37 cellular contexts compared by ENCODE assay signal in genomic region chr5:39356263-39356662, GRCh38. TPM values are rescaled to one million over a fixed set of nuclear protein-coding genes. Genes with fewer than 3 reads are reported as not detected.
"Had no signal": no experiment of that assay in that cellular context is flagged by ENCODE, and none has a peak within 500 bp of the region (broad histone marks: within the 10 kb centered on the region; RNA-seq: fewer than 3 reads in every experiment).

No MANE protein-coding gene starts in this region.

- H3K4me3 ChIP-seq: adrenal gland, body of pancreas, breast epithelium had no signal

- H3K9me3 ChIP-seq: adrenal gland, body of pancreas had no signal

- ATAC-seq: activated CD8-positive, alpha-beta T cell treated with anti-CD3 and anti-CD28 coated beads for 36 hours; activated naive CD4-positive, alpha-beta T cell treated with anti-CD3 and anti-CD28 coated beads, Interleukin-2, amount 50 U/mL, for 72 hours; activated T-cell treated with anti-CD3 and anti-CD28 coated beads, Interleukin-2, amount 50 U/mL, for 4 hours; activated T-cell treated with anti-CD3 and anti-CD28 coated beads, Interleukin-2, amount 50 U/mL, for 72 hours; activated T-helper 17 cell treated with anti-CD3 and anti-CD28 coated beads, Interleukin-2, amount 50 U/mL, for 72 hours; body of pancreas had no signal

- H3K27me3 ChIP-seq: adrenal gland, body of pancreas, brain microvascular endothelial cell, breast epithelium had no signal

- H3K36me3 ChIP-seq: adrenal gland, brain microvascular endothelial cell, breast epithelium had no signal

- H3K27ac ChIP-seq: adrenal gland, body of pancreas, brain microvascular endothelial cell, breast epithelium, VCaP had no signal

- H3K4me1 ChIP-seq: adrenal gland, body of pancreas, breast epithelium had no signal

- FAIRE-seq: TTC549 had no signal

- DNase-seq: activated B cell treated with CpG ODN at 0.5 μM for 24 hours; activated CD4-positive, alpha-beta memory T cell treated with anti-CD3 and anti-CD28 coated beads for 36 hours; activated CD4-positive, alpha-beta T cell treated with anti-CD3 and anti-CD28 coated beads for 4 hours; activated CD4-positive, alpha-beta T cell treated with anti-CD3 and anti-CD28 coated beads, Interleukin-2, amount 10 ng/mL, durations not matched to agents 24 days and 14 days; activated CD4-positive, alpha-beta T cell treated with anti-CD3 and anti-CD28 coated beads, Interleukin-2, amount 50 U/mL, for 1 hour; activated CD4-positive, alpha-beta T cell treated with anti-CD3 and anti-CD28 coated beads, Interleukin-2, amount 50 U/mL, for 4 hours; activated CD4-positive, CD25-positive, alpha-beta regulatory T cell treated with anti-CD3 and anti-CD28 coated beads, Interleukin-2, amount 50 U/mL, for 72 hours; activated CD8-positive, alpha-beta memory T cell treated with anti-CD3 and anti-CD28 coated beads, Interleukin-2, amount 50 U/mL, for 4 hours; activated CD8-positive, alpha-beta T cell treated with anti-CD3 and anti-CD28 coated beads for 36 hours; activated effector memory CD4-positive, alpha-beta T cell treated with anti-CD3 and anti-CD28 coated beads, Interleukin-2, amount 50 U/mL, for 16 hours; activated gamma-delta T cell treated with Interleukin-2 at 50 U/mL for 16 hours; activated naive CD4-positive, alpha-beta T cell; activated naive CD4-positive, alpha-beta T cell treated with anti-CD3 and anti-CD28 coated beads for 36 hours; activated naive CD4-positive, alpha-beta T cell treated with anti-CD3 and anti-CD28 coated beads, Interleukin-2, amount 50 U/mL, for 16 hours; activated naive CD8-positive, alpha-beta T cell treated with anti-CD3 and anti-CD28 coated beads for 36 hours; activated T-cell treated with anti-CD3 and anti-CD28 coated beads for 4 hours; activated T-cell treated with anti-CD3 and anti-CD28 coated beads, Interleukin-2, amount 50 U/mL, for 1 hour; activated T-cell treated with anti-CD3 and anti-CD28 coated beads, Interleukin-2, amount 50 U/mL, for 4 hours; activated T-cell treated with anti-CD3 and anti-CD28 coated beads, Interleukin-2, amount 50 U/mL, for 72 hours; adrenal gland; amniotic stem cell; aorta; body of pancreas; brain microvascular endothelial cell; central memory CD4-positive, alpha-beta T cell; T-helper 1 cell; T-helper 2 cell; T-helper 9 cell had no signal

RNA-seq across cellular contexts. Expression of gene C9, which starts 8.0 kb away (rescaled TPM):
- total RNA-seq: activated B cell treated with CpG ODN at 0.5 μM for 24 hours; activated CD4-positive, alpha-beta memory T cell treated with anti-CD3 and anti-CD28 coated beads for 36 hours; activated CD4-positive, alpha-beta T cell treated with anti-CD3 and anti-CD28 coated beads, Interleukin-2, amount 10 ng/mL, durations not matched to agents 24 days and 14 days; activated CD8-positive, alpha-beta memory T cell treated with anti-CD3 and anti-CD28 coated beads for 36 hours; activated CD8-positive, alpha-beta T cell treated with anti-CD3 and anti-CD28 coated beads for 36 hours; activated naive CD4-positive, alpha-beta T cell treated with anti-CD3 and anti-CD28 coated beads for 36 hours; activated naive CD4-positive, alpha-beta T cell treated with anti-CD3 and anti-CD28 coated beads, Interleukin-2, amount 50 U/mL, for 72 hours; activated naive CD8-positive, alpha-beta T cell treated with anti-CD3 and anti-CD28 coated beads for 36 hours; activated T-cell treated with anti-CD3 and anti-CD28 coated beads, Interleukin-2, amount 50 U/mL, for 72 hours; activated T-helper 1 cell treated with anti-CD3 and anti-CD28 coated beads, Interleukin-12 subunit alpha, Interleukin-12 subunit beta, Interleukin-2, Interleukin-4 antibody, amounts not matched to agents 30 ng/mL and 10 ng/mL and 1 ng/mL, durations not matched to agents 14 hours and 24 hours and 36 hours; activated T-helper 17 cell treated with anti-CD3 and anti-CD28 coated beads, Interleukin-2, amount 50 U/mL, for 72 hours; body of pancreas; cardiac septum; cerebellum had no signal
